In the genomic region with DNA sequence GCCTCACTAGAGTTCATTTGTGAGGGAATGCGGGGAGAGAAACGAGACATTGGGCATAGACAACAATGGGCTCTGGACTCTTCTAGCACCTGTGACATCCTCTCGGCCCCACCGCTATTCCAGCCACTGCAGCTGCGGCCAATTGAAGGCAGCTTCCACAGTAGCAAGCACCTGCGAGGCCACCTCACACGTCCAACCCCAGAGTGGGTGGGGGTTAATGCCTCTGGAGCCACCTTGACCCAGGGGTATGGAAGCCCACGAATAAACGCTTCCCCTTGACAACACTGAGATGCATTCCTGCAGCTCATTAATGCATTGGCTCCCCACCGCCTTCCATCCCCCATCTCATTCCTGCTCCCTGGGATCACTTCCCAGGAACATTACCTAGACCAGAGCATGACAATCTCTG, we compare ENCODE assay signal across 29 cellular contexts.
DNase-seq lines count a peak whose midpoint lies in the region; ATAC-seq and TF ChIP-seq lines count a peak whose summit lies in the region.
"Had no signal": no experiment of that assay in that cellular context is flagged by ENCODE, and none has a peak within 500 bp of the region (broad histone marks: within the 10 kb centered on the region; RNA-seq: fewer than 3 reads in every experiment).

No MANE protein-coding gene starts in this region.

- intact Hi-C loops in activated CD4-positive, alpha-beta memory T cell treated with anti-CD3 and anti-CD28 coated beads for 36 hours (cut with micrococcal nuclease) = no loop called here
- intact Hi-C loops in upper lobe of right lung (cut with DNase I) = no loop called here

- DNase-seq in activated CD4-positive, alpha-beta memory T cell treated with anti-CD3 and anti-CD28 coated beads for 36 hours = peak; percentile 5
- no peak for DNase-seq in activated CD4-positive, alpha-beta memory T cell treated with anti-CD3 and anti-CD28 coated beads, Interleukin-2, amount 10 ng/mL, durations not matched to agents 7 days and 5 days
- DNase-seq in activated CD8-positive, alpha-beta memory T cell treated with anti-CD3 and anti-CD28 coated beads, Interleukin-2, amount 10 ng/mL, durations not matched to agents 7 days and 5 days = peak; percentile 40
- peak; percentile 28 for DNase-seq in left lobe of liver (ENCODE audit: low spot score)
- DNase-seq in upper lobe of right lung = peak; percentile 42
- DNase-seq in NCI-H774 (lab: John Stamatoyannopoulos, UW) = no peak
- no peak for DNase-seq in HuH-7.5 (ENCODE audit: low spot score)
- DNase-seq: 8988T; activated B cell treated with CpG ODN at 0.5 μM for 24 hours; activated CD4-positive, alpha-beta T cell treated with anti-CD3 and anti-CD28 coated beads, Interleukin-2, amount 50 U/mL, for 4 hours; activated naive CD8-positive, alpha-beta T cell treated with anti-CD3 and anti-CD28 coated beads, Interleukin-2, amount 50 U/mL, for 24 hours; C1 segment of cervical spinal cord; cortex of kidney; DMS53; effector memory CD8-positive, alpha-beta T cell; erythroblast; kidney; midbrain; NCI-H446 treated with DMSO at 0.1 percent for 48 hours; right cardiac atrium; stimulated activated CD4-positive, alpha-beta T cell treated with anti-CD3 and anti-CD28 coated beads, Interleukin-12 subunit alpha, Interleukin-12 subunit beta, amount 100 ng/mL, for 4 hours; stimulated activated CD4-positive, alpha-beta T cell treated with anti-CD3 and anti-CD28 coated beads, Interleukin-2, amount 100 ng/mL, for 48 hours had no signal

- no peaks in the 10 kb centered on the region for H3K9me3 ChIP-seq in upper lobe of right lung
- H3K9me3 ChIP-seq: neutrophil, SJSA1, tibial nerve had no signal

- no peak overlapping the region for H3K27ac ChIP-seq in upper lobe of right lung
- H3K27ac ChIP-seq: neutrophil, SJSA1, tibial nerve had no signal

- H3K9me3 Mint-ChIP-seq in activated CD4-positive, alpha-beta memory T cell treated with anti-CD3 and anti-CD28 coated beads for 36 hours = no peaks in the 10 kb centered on the region
- H3K9me3 Mint-ChIP-seq in activated CD4-positive, alpha-beta memory T cell treated with anti-CD3 and anti-CD28 coated beads, Interleukin-2, amount 10 ng/mL, durations not matched to agents 7 days and 5 days = no peaks in the 10 kb centered on the region
- H3K9me3 Mint-ChIP-seq in activated CD8-positive, alpha-beta memory T cell treated with anti-CD3 and anti-CD28 coated beads, Interleukin-2, amount 10 ng/mL, durations not matched to agents 7 days and 5 days (ENCODE audit: low read depth) = no peaks in the 10 kb centered on the region
- H3K9me3 Mint-ChIP-seq: activated B cell treated with CpG ODN at 0.5 μM for 24 hours; activated naive CD8-positive, alpha-beta T cell treated with anti-CD3 and anti-CD28 coated beads, Interleukin-2, amount 50 U/mL, for 24 hours; effector memory CD8-positive, alpha-beta T cell; naive thymus-derived CD4-positive, alpha-beta T cell; T-cell had no signal

- no peak for TF ChIP-seq CTCF in upper lobe of right lung (IDR thresholded peaks at IDR 0.05)

- H3K27me3 ChIP-seq in upper lobe of right lung = no peaks in the 10 kb centered on the region
- H3K27me3 ChIP-seq: neutrophil, SJSA1, tibial nerve had no signal

- no peaks in the 10 kb centered on the region for H3K36me3 Mint-ChIP-seq in activated CD4-positive, alpha-beta memory T cell treated with anti-CD3 and anti-CD28 coated beads for 36 hours
- H3K36me3 Mint-ChIP-seq in activated CD4-positive, alpha-beta memory T cell treated with anti-CD3 and anti-CD28 coated beads, Interleukin-2, amount 10 ng/mL, durations not matched to agents 7 days and 5 days (ENCODE audit: low read depth) = no peaks in the 10 kb centered on the region
- no peaks in the 10 kb centered on the region for H3K36me3 Mint-ChIP-seq in activated CD8-positive, alpha-beta memory T cell treated with anti-CD3 and anti-CD28 coated beads, Interleukin-2, amount 10 ng/mL, durations not matched to agents 7 days and 5 days
- H3K36me3 Mint-ChIP-seq: naive thymus-derived CD4-positive, alpha-beta T cell; T-cell had no signal

- H3K4me1 Mint-ChIP-seq in activated CD4-positive, alpha-beta memory T cell treated with anti-CD3 and anti-CD28 coated beads for 36 hours (ENCODE audit: low read depth) = no peaks in the 10 kb centered on the region
- no peaks in the 10 kb centered on the region for H3K4me1 Mint-ChIP-seq in activated CD4-positive, alpha-beta memory T cell treated with anti-CD3 and anti-CD28 coated beads, Interleukin-2, amount 10 ng/mL, durations not matched to agents 7 days and 5 days
- no peaks in the 10 kb centered on the region for H3K4me1 Mint-ChIP-seq in activated CD8-positive, alpha-beta memory T cell treated with anti-CD3 and anti-CD28 coated beads, Interleukin-2, amount 10 ng/mL, durations not matched to agents 7 days and 5 days
- H3K4me1 Mint-ChIP-seq: activated B cell treated with CpG ODN at 0.5 μM for 24 hours; activated naive CD8-positive, alpha-beta T cell treated with anti-CD3 and anti-CD28 coated beads, Interleukin-2, amount 50 U/mL, for 24 hours; naive thymus-derived CD4-positive, alpha-beta T cell; T-cell had no signal

- CTCF ChIA-PET in activated CD4-positive, alpha-beta memory T cell treated with anti-CD3 and anti-CD28 coated beads for 36 hours (lab: Charles Lee) = no interaction called here
- CTCF ChIA-PET in activated CD4-positive, alpha-beta memory T cell treated with anti-CD3 and anti-CD28 coated beads, Interleukin-2, amount 10 ng/mL, durations not matched to agents 7 days and 5 days (lab: Charles Lee) = no interaction called here
- CTCF ChIA-PET in activated CD8-positive, alpha-beta memory T cell treated with anti-CD3 and anti-CD28 coated beads, Interleukin-2, amount 10 ng/mL, durations not matched to agents 7 days and 5 days (lab: Charles Lee) = no interaction called here

- H3K27me3 Mint-ChIP-seq in activated CD4-positive, alpha-beta memory T cell treated with anti-CD3 and anti-CD28 coated beads for 36 hours = no peaks in the 10 kb centered on the region
- peaks cover 2% of the 10 kb centered on the region for H3K27me3 Mint-ChIP-seq in activated CD4-positive, alpha-beta memory T cell treated with anti-CD3 and anti-CD28 coated beads, Interleukin-2, amount 10 ng/mL, durations not matched to agents 7 days and 5 days
- H3K27me3 Mint-ChIP-seq in activated CD8-positive, alpha-beta memory T cell treated with anti-CD3 and anti-CD28 coated beads, Interleukin-2, amount 10 ng/mL, durations not matched to agents 7 days and 5 days = peaks cover 5% of the 10 kb centered on the region
- H3K27me3 Mint-ChIP-seq: activated B cell treated with CpG ODN at 0.5 μM for 24 hours; activated naive CD8-positive, alpha-beta T cell treated with anti-CD3 and anti-CD28 coated beads, Interleukin-2, amount 50 U/mL, for 24 hours had no signal

- no peak for ATAC-seq in activated CD8-positive, alpha-beta memory T cell treated with anti-CD3 and anti-CD28 coated beads, Interleukin-2, amount 10 ng/mL, durations not matched to agents 7 days and 5 days
- ATAC-seq in left lobe of liver = no peak
- ATAC-seq in upper lobe of right lung = no peak
- ATAC-seq in HG03139 (IDR thresholded peaks at IDR 0.05; ENCODE audit: unreplicated experiment) = no peak
- ATAC-seq: activated naive CD8-positive, alpha-beta T cell treated with anti-CD3 and anti-CD28 coated beads, Interleukin-2, amount 50 U/mL, for 24 hours; effector memory CD8-positive, alpha-beta T cell; HCT116; naive thymus-derived CD4-positive, alpha-beta T cell; right cardiac atrium; T-cell had no signal

- no peak overlapping the region for H3K4me3 ChIP-seq in upper lobe of right lung
- H3K4me3 ChIP-seq: SJSA1, tibial nerve had no signal

- no peaks in the 10 kb centered on the region for H3K4me1 ChIP-seq in upper lobe of right lung
- H3K4me1 ChIP-seq: SJSA1, tibial nerve had no signal

- POLR2A ChIA-PET in activated CD4-positive, alpha-beta memory T cell treated with anti-CD3 and anti-CD28 coated beads for 36 hours (lab: Charles Lee) = no interaction called here
- POLR2A ChIA-PET in activated CD4-positive, alpha-beta memory T cell treated with anti-CD3 and anti-CD28 coated beads, Interleukin-2, amount 10 ng/mL, durations not matched to agents 7 days and 5 days (lab: Charles Lee) = no interaction called here

- H3K36me3 ChIP-seq in upper lobe of right lung = no peaks in the 10 kb centered on the region
- H3K36me3 ChIP-seq: neutrophil, SJSA1, tibial nerve had no signal

- no peak overlapping the region for H3K4me3 Mint-ChIP-seq in activated CD4-positive, alpha-beta memory T cell treated with anti-CD3 and anti-CD28 coated beads for 36 hours
- no peak overlapping the region for H3K4me3 Mint-ChIP-seq in activated CD4-positive, alpha-beta memory T cell treated with anti-CD3 and anti-CD28 coated beads, Interleukin-2, amount 10 ng/mL, durations not matched to agents 7 days and 5 days
- no peak overlapping the region for H3K4me3 Mint-ChIP-seq in activated CD8-positive, alpha-beta memory T cell treated with anti-CD3 and anti-CD28 coated beads, Interleukin-2, amount 10 ng/mL, durations not matched to agents 7 days and 5 days
- H3K4me3 Mint-ChIP-seq: activated B cell treated with CpG ODN at 0.5 μM for 24 hours; activated naive CD8-positive, alpha-beta T cell treated with anti-CD3 and anti-CD28 coated beads, Interleukin-2, amount 50 U/mL, for 24 hours; effector memory CD8-positive, alpha-beta T cell; naive thymus-derived CD4-positive, alpha-beta T cell; T-cell had no signal

- no peak overlapping the region for H3K27ac Mint-ChIP-seq in activated CD4-positive, alpha-beta memory T cell treated with anti-CD3 and anti-CD28 coated beads for 36 hours
- H3K27ac Mint-ChIP-seq in activated CD4-positive, alpha-beta memory T cell treated with anti-CD3 and anti-CD28 coated beads, Interleukin-2, amount 10 ng/mL, durations not matched to agents 7 days and 5 days = no peak overlapping the region
- H3K27ac Mint-ChIP-seq in activated CD8-positive, alpha-beta memory T cell treated with anti-CD3 and anti-CD28 coated beads, Interleukin-2, amount 10 ng/mL, durations not matched to agents 7 days and 5 days = no peak overlapping the region
- H3K27ac Mint-ChIP-seq: activated B cell treated with CpG ODN at 0.5 μM for 24 hours; activated naive CD8-positive, alpha-beta T cell treated with anti-CD3 and anti-CD28 coated beads, Interleukin-2, amount 50 U/mL, for 24 hours; effector memory CD8-positive, alpha-beta T cell; naive thymus-derived CD4-positive, alpha-beta T cell; T-cell had no signal

Comparison
In these comparisons a context has a peak if more than half of its experiments do, and no peak if none do; other contexts are left out.
1. DNase-seq: peak in activated CD4-positive, alpha-beta memory T cell treated with anti-CD3 and anti-CD28 coated beads for 36 hours (single experiment), activated CD8-positive, alpha-beta memory T cell treated with anti-CD3 and anti-CD28 coated beads, Interleukin-2, amount 10 ng/mL, durations not matched to agents 7 days and 5 days (single experiment), left lobe of liver (single experiment) and upper lobe of right lung (single experiment); none in activated CD4-positive, alpha-beta memory T cell treated with anti-CD3 and anti-CD28 coated beads, Interleukin-2, amount 10 ng/mL, durations not matched to agents 7 days and 5 days (single experiment), NCI-H774 (single experiment) and HuH-7.5 (single experiment).